ENCODE assay signal across 8 cellular contexts in genomic region chr11:67117667-67118058, GRCh38. TPM values are rescaled to one million over a fixed set of nuclear protein-coding genes. Genes with fewer than 3 reads are reported as not detected.
DNase-seq lines count a peak whose midpoint lies in the region; ATAC-seq, FAIRE-seq and TF ChIP-seq lines count a peak whose summit lies in the region.

No MANE protein-coding gene starts in this region.

- no peaks in the 10 kb centered on the region for H3K9me3 ChIP-seq in A549

- CTCF ChIA-PET in A549 (lab: Yijun Ruan, JAX) = interaction anchor here (0.9 to 4.2 kb wide), 9 partner anchors 10 to 200 kb away, joined by 3 to 17 read pairs (median 4); no protein-coding TSS in a partner anchor

- DNase-seq in A549 (ENCODE audit: low read depth in 1 of 2, low spot score in 1 of 2) (no peak), epithelial cell of prostate (ENCODE audit: low read depth, low spot score) (no peak), ureter (ENCODE audit: low spot score) (peak; percentile 58)
- peak; percentile 40 for DNase-seq in activated CD8-positive, alpha-beta memory T cell treated with anti-CD3 and anti-CD28 coated beads, Interleukin-2, amount 50 U/mL, for 4 hours
- peak; percentile 65 for DNase-seq in natural killer cell treated with Interleukin-12 subunit alpha and Interleukin-12 subunit beta and Interleukin-15 and Interleukin-18, amount 100 ng/mL, for 72 hours (ENCODE audit: low spot score)

- no peak for TF ChIP-seq POLR2A in A549 (IDR thresholded peaks at IDR 0.05; ENCODE audit: low read length)

- no peak for TF ChIP-seq RAD21 in A549 (conservative IDR thresholded peaks at IDR 0.05 in 1 of 2, IDR thresholded peaks at IDR 0.05 in 1 of 2)

- POLR2A ChIA-PET in A549 (lab: Yijun Ruan, JAX) = no interaction called here

- H3K4me3 Mint-ChIP-seq in natural killer cell treated with Interleukin-12 subunit alpha and Interleukin-12 subunit beta and Interleukin-15 and Interleukin-18, amount 100 ng/mL, for 72 hours = peak overlapping the region; percentile 73

- peak overlapping the region; percentile 99; the same call in 2 of the 3 replicates for H3K4me2 ChIP-seq in A549

- H3K36me3 Mint-ChIP-seq in natural killer cell treated with Interleukin-12 subunit alpha and Interleukin-12 subunit beta and Interleukin-15 and Interleukin-18, amount 100 ng/mL, for 72 hours = peaks cover 12% of the 10 kb centered on the region

- H3K4me1 ChIP-seq in A549 = peaks cover 37% of the 10 kb centered on the region

- H3K27ac ChIP-seq in A549 (peak overlapping the region; percentile 99 to 100; a peak in 5 of 6 replicates), epithelial cell of prostate (peak overlapping the region; percentile 83)

- H3K9me3 Mint-ChIP-seq in natural killer cell treated with Interleukin-12 subunit alpha and Interleukin-12 subunit beta and Interleukin-15 and Interleukin-18, amount 100 ng/mL, for 72 hours = no peaks in the 10 kb centered on the region

- WGBS in A549 (ENCODE audit: missing lambda C conversion rate) = 87% methylated on average over 34 of the region's 44 CpGs

- H3K4me3 ChIP-seq in A549 = no peak overlapping the region

- H3K4me1 Mint-ChIP-seq in natural killer cell treated with Interleukin-12 subunit alpha and Interleukin-12 subunit beta and Interleukin-15 and Interleukin-18, amount 100 ng/mL, for 72 hours (ENCODE audit: low read depth in 2 of 2) = peaks cover 25 to 27% of the 10 kb centered on the region in 2 donors

- ATAC-seq in A549 = no peak
- ATAC-seq in HG03108 (IDR thresholded peaks at IDR 0.05; ENCODE audit: unreplicated experiment) = peak; percentile 1
- ATAC-seq in natural killer cell treated with Interleukin-12 subunit alpha and Interleukin-12 subunit beta and Interleukin-15 and Interleukin-18, amount 100 ng/mL, for 72 hours = peak in 1 of 2 donors; percentile 1
- no peak for ATAC-seq in HG02759 (IDR thresholded peaks at IDR 0.05; ENCODE audit: unreplicated experiment)
- no peak for ATAC-seq in GM18870 (IDR thresholded peaks at IDR 0.05; ENCODE audit: unreplicated experiment)

- H3K27me3 Mint-ChIP-seq in natural killer cell treated with Interleukin-12 subunit alpha and Interleukin-12 subunit beta and Interleukin-15 and Interleukin-18, amount 100 ng/mL, for 72 hours = no peaks in the 10 kb centered on the region

- TF ChIP-seq EP300 in A549 (IDR thresholded peaks at IDR 0.05) = no peak

- FAIRE-seq in A549 (lab: Jason Lieb, UNC) = no peak

- peak overlapping the region; percentile 56 to 60 for H3K27ac Mint-ChIP-seq in natural killer cell treated with Interleukin-12 subunit alpha and Interleukin-12 subunit beta and Interleukin-15 and Interleukin-18, amount 100 ng/mL, for 72 hours

- no peak for TF ChIP-seq CTCF in A549 (IDR thresholded peaks at IDR 0.05)

TF ChIP-seq in A549, 52 proteins besides CTCF, POLR2A, EP300 and RAD21:
- TF ChIP-seq CEBPB (IDR thresholded peaks at IDR 0.05) = no peak
- TF ChIP-seq BHLHE40 (IDR thresholded peaks at IDR 0.05; ENCODE audit: low read depth, low read length) = no peak
- no peak for TF ChIP-seq MAFK (IDR thresholded peaks at IDR 0.05; ENCODE audit: partially characterized antibody)
- no peak for TF ChIP-seq ZNF302 (CRISPR knock-in tag; IDR thresholded peaks at IDR 0.05)
- no peak for TF ChIP-seq MAZ (IDR thresholded peaks at IDR 0.05; ENCODE audit: borderline replicate concordance, low read depth, low read length)
- TF ChIP-seq ZC3H11A (IDR thresholded peaks at IDR 0.05) = no peak
- TF ChIP-seq CHD2 (IDR thresholded peaks at IDR 0.05; ENCODE audit: low read length, partially characterized antibody) = no peak
- TF ChIP-seq TP53 (CRISPR knock-in tag; IDR thresholded peaks at IDR 0.05) = no peak
- TF ChIP-seq CHD4 (IDR thresholded peaks at IDR 0.05; ENCODE audit: borderline replicate concordance) = no peak
- TF ChIP-seq MYC (IDR thresholded peaks at IDR 0.05; ENCODE audit: borderline replicate concordance, low read length) = no peak

RNA-seq across cellular contexts. Expression of gene KDM2A, which starts 1.4 kb away (rescaled TPM):
- polyA plus RNA-seq in A549 (2011; rRNA removed) (42.8 and 48.0 TPM in 2 replicates), A549 (2017; fragmentation: RNase III; extraction: RNeasy Plus Mini Kit Qiagen cat#74134 plus additional on column Dnase treatment) (34.5 TPM in 3 replicates)
- polyA plus RNA-seq in A549 (2012; cell fraction: cytosol; rRNA removed) = 34.5 and 41.2 TPM in 2 replicates
- 120 and 122 TPM in 2 replicates for polyA plus RNA-seq in A549 (2012; cell fraction: nucleus; rRNA removed)
- polyA minus RNA-seq in A549 (2011; rRNA and poly(A)+ RNA removed) = 89.4 and 97.8 TPM in 2 replicates
- 100 to 1,000 TPM; 151 to 178 TPM for total RNA-seq in natural killer cell treated with Interleukin-12 subunit alpha and Interleukin-12 subunit beta and Interleukin-15 and Interleukin-18, amount 100 ng/mL, for 72 hours
- 106 TPM for total RNA-seq in ureter

Comparison
In these comparisons a context has a peak if more than half of its experiments do, and no peak if none do; other contexts are left out.
1. DNase-seq: peak in activated CD8-positive, alpha-beta memory T cell treated with anti-CD3 and anti-CD28 coated beads, Interleukin-2, amount 50 U/mL, for 4 hours (single experiment), natural killer cell treated with Interleukin-12 subunit alpha and Interleukin-12 subunit beta and Interleukin-15 and Interleukin-18, amount 100 ng/mL, for 72 hours (single experiment) and ureter (single experiment); none in A549 (0 of 2) and epithelial cell of prostate (single experiment).